Comparison of ENCODE assay signal across 8 cellular contexts in genomic region chr5:43305948-43306563, GRCh38. TPM values are rescaled to one million over a fixed set of nuclear protein-coding genes. Genes with fewer than 3 reads are reported as not detected.
DNase-seq lines count a peak whose midpoint lies in the region; ATAC-seq, FAIRE-seq and TF ChIP-seq lines count a peak whose summit lies in the region.

No MANE protein-coding gene starts in this region.

- peak overlapping the region; percentile 98 for H3K4me2 ChIP-seq in Loucy (ENCODE audit: low read depth, low read length, poor library complexity, severe bottlenecking)

- H3F3A ChIP-seq in Loucy (ENCODE audit: low read depth) = peaks cover 13% of the 10 kb centered on the region; the same call in 1 of the 2 replicates

- POLR2A ChIA-PET in RWPE1 (lab: Yijun Ruan, JAX; ENCODE audit: low non-redundant PET) = no interaction called here

- no peak for FAIRE-seq in urothelium cell line (lab: Jason Lieb, UNC)

- no peaks in the 10 kb centered on the region for H3K9me3 ChIP-seq in Loucy (ENCODE audit: insufficient read depth, low read depth, low read length)
- no peaks in the 10 kb centered on the region for H3K9me3 ChIP-seq in mesodermal cell (ENCODE audit: control insufficient read depth, low read length)

- no peak overlapping the region for H2AFZ ChIP-seq in Loucy (ENCODE audit: low read length)

- TF ChIP-seq CTCF in Loucy (conservative IDR thresholded peaks at IDR 0.05; ENCODE audit: low read length) (peak; percentile 88), RWPE1 (conservative IDR thresholded peaks at IDR 0.05; ENCODE audit: low read depth) (peak; percentile 86), coronary artery (IDR thresholded peaks at IDR 0.05) (peak; percentile 31)

- H3K4me1 ChIP-seq in Loucy (ENCODE audit: insufficient read depth, low read length, poor library complexity, severe bottlenecking) = peaks cover 77% of the 10 kb centered on the region
- peaks cover 34% of the 10 kb centered on the region for H3K4me1 ChIP-seq in mesodermal cell (ENCODE audit: control insufficient read depth, insufficient read depth, low read length, poor library complexity, severe bottlenecking)

- H3K9ac ChIP-seq in Loucy (ENCODE audit: low read depth, low read length, poor library complexity, severe bottlenecking) = peak overlapping the region; percentile 30

- DNase-seq in G401 (ENCODE audit: low spot score) = peak; percentile 67
- peak; percentile 47 for DNase-seq in RWPE1 (ENCODE audit: low spot score)
- DNase-seq in coronary artery (ENCODE audit: low spot score) = no peak
- DNase-seq in urothelium cell line (ENCODE audit: low spot score) = no peak

- H3K79me2 ChIP-seq in Loucy (ENCODE audit: insufficient read depth, low read length) = peaks cover 99% of the 10 kb centered on the region

- H3K27ac ChIP-seq in RWPE1 = no peak overlapping the region
- no peak overlapping the region for H3K27ac ChIP-seq in coronary artery
- H3K27ac ChIP-seq in mesodermal cell (ENCODE audit: low read depth, low read length, severe bottlenecking) = no peak overlapping the region

- CTCF ChIA-PET in RWPE1 (lab: Yijun Ruan, JAX) = interaction anchor here (0.6 to 1.0 kb wide), 5 partner anchors 16 to 1489 kb away, joined by 3 read pairs; no protein-coding TSS in a partner anchor

- ATAC-seq in GM21529 (IDR thresholded peaks at IDR 0.05; ENCODE audit: unreplicated experiment) (peak; percentile 59), GM21526 (IDR thresholded peaks at IDR 0.05; ENCODE audit: low FRiP score, unreplicated experiment) (no peak)

- WGBS in mesodermal cell (ENCODE audit: insufficient coverage in 2 of 2), 2 experiments = 88% methylated on average over 1 of the region's 1 CpG; no CpG with 5 or more reads in 1 of the 2 experiments

- H3K27me3 ChIP-seq in Loucy (ENCODE audit: insufficient read depth, low read length, poor library complexity, severe bottlenecking) = no peaks in the 10 kb centered on the region

- in situ Hi-C loops in G401 (cut with HindIII; ENCODE audit: low sequenced_read_pairs) = no loop called here

- H3K36me3 ChIP-seq in Loucy (ENCODE audit: insufficient read depth, low read length) (peaks cover 35% of the 10 kb centered on the region), mesodermal cell (ENCODE audit: control insufficient read depth, insufficient read depth, low read length) (peaks cover 88% of the 10 kb centered on the region)

- H3K9me2 ChIP-seq in Loucy (replicated peaks; ENCODE audit: low read depth, low read length) = no peaks in the 10 kb centered on the region

- H3K4me3 ChIP-seq in Loucy (ENCODE audit: low read length, poor library complexity, severe bottlenecking) (peak overlapping the region; percentile 88), coronary artery (no peak overlapping the region), mesodermal cell (ENCODE audit: extremely low read depth, insufficient read depth, low read length, poor library complexity, severe bottlenecking) (peak overlapping the region; percentile 99)

- H4K20me1 ChIP-seq in Loucy (ENCODE audit: insufficient read depth, low read length, poor library complexity, severe bottlenecking) = peaks cover 94% of the 10 kb centered on the region

RNA-seq across cellular contexts. Expression of gene HMGCS1, which starts 7.2 kb away (rescaled TPM):
- 26.0 and 47.1 TPM in 2 replicates for total RNA-seq in G401 (2014; rRNA removed; shearing (Covaris generic))
- polyA plus RNA-seq in mesodermal cell (2013, experiment 1 of 2) = 384 TPM
- polyA plus RNA-seq in mesodermal cell (2013, experiment 2 of 2) = 381 TPM

Comparison
In these comparisons a context has a peak if more than half of its experiments do, and no peak if none do; other contexts are left out.
1. DNase-seq: peak in G401 (single experiment) and RWPE1 (single experiment); none in coronary artery (single experiment) and urothelium cell line (single experiment).
2. CTCF ChIP-seq: peak in every context shown above with its lines; median percentile 88 in Loucy; 86 in RWPE1; 31 in coronary artery.